30 cellular contexts compared by ENCODE assay signal in the genomic region with DNA sequence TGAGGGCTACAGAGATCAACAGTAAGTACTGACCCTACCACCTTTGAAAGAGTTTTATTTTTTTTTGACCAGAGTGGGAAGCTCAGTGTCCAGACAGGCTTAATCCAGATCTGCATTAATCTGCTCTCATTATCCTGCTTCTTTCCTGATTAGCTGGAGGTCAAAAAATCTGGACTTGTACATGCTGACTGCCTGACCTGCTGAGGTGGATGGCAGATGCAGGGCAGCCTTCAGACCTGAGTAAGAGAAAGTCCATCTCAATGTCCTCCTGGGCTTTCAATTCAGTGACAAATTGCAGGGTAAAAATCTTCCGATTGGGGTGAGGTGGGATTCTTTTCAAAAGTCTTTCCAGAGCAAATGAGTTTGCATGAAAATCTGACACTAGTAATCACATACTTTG.
"Had no signal": no experiment of that assay in that cellular context is flagged by ENCODE, and none has a peak within 500 bp of the region (broad histone marks: within the 10 kb centered on the region; RNA-seq: fewer than 3 reads in every experiment).

No MANE protein-coding gene starts in this region.

- H3K4me3 ChIP-seq: cardiac muscle cell, PC-9 had no signal

- H3K4me2 ChIP-seq: PC-9 had no signal

- H2AFZ ChIP-seq: PC-9 had no signal

- DNase-seq: activated CD4-positive, alpha-beta T cell treated with anti-CD3 and anti-CD28 coated beads, Interleukin-2, amount 10 ng/mL, durations not matched to agents 24 days and 14 days; activated CD4-positive, alpha-beta T cell treated with anti-CD3 and anti-CD28 coated beads, Interleukin-2, amount 50 U/mL, for 4 hours; activated CD8-positive, alpha-beta T cell treated with anti-CD3 and anti-CD28 coated beads for 36 hours; activated effector memory CD4-positive, alpha-beta T cell treated with anti-CD3 and anti-CD28 coated beads, Interleukin-2, amount 50 U/mL, for 16 hours; activated naive CD4-positive, alpha-beta T cell; activated naive CD4-positive, alpha-beta T cell treated with anti-CD3 and anti-CD28 coated beads, Interleukin-2, amount 50 U/mL, for 16 hours; activated naive CD8-positive, alpha-beta T cell treated with anti-CD3 and anti-CD28 coated beads for 36 hours; activated T-cell treated with anti-CD3 and anti-CD28 coated beads, Interleukin-2, amount 50 U/mL, for 1 hour; activated T-cell treated with anti-CD3 and anti-CD28 coated beads, Interleukin-2, amount 50 U/mL, for 72 hours; amniotic stem cell; aorta; NCI-H1105 treated with DMSO at 0.1 percent for 48 hours; NCI-H1436; NCI-H187; NCI-H2029 treated with DMSO at 0.1 percent for 48 hours; NCI-H2107; NCI-H2171; NCI-H446; NCI-H524; NCI-H69; NK-92 treated with Interleukin-12 subunit alpha and Interleukin-12 subunit beta, amount 100 ng/mL, for 24 hours; PC-9; Right ventricle myocardium superior; SW 1271; T-helper 1 cell; T-helper 2 cell; T-helper 9 cell had no signal

- ATAC-seq: activated CD8-positive, alpha-beta T cell treated with anti-CD3 and anti-CD28 coated beads for 36 hours; activated T-cell treated with anti-CD3 and anti-CD28 coated beads, Interleukin-2, amount 50 U/mL, for 72 hours; activated T-helper 17 cell treated with anti-CD3 and anti-CD28 coated beads, Interleukin-2, amount 50 U/mL, for 72 hours had no signal

- H3K4me3 Mint-ChIP-seq: activated CD4-positive, alpha-beta T cell treated with anti-CD3 and anti-CD28 coated beads, Interleukin-2, amount 10 ng/mL, durations not matched to agents 24 days and 14 days; activated CD8-positive, alpha-beta T cell treated with anti-CD3 and anti-CD28 coated beads for 36 hours; activated naive CD8-positive, alpha-beta T cell treated with anti-CD3 and anti-CD28 coated beads for 36 hours; activated T-cell treated with anti-CD3 and anti-CD28 coated beads, Interleukin-2, amount 50 U/mL, for 72 hours; activated T-helper 17 cell treated with anti-CD3 and anti-CD28 coated beads, Interleukin-2, amount 50 U/mL, for 72 hours; central memory CD8-positive, alpha-beta T cell had no signal

- H3K36me3 Mint-ChIP-seq: activated naive CD8-positive, alpha-beta T cell treated with anti-CD3 and anti-CD28 coated beads for 36 hours had no signal

- H3K27me3 ChIP-seq: cardiac muscle cell had no signal

- H3K27ac ChIP-seq: cardiac muscle cell, PC-9 had no signal

- H3K4me1 Mint-ChIP-seq: activated CD4-positive, alpha-beta T cell treated with anti-CD3 and anti-CD28 coated beads, Interleukin-2, amount 10 ng/mL, durations not matched to agents 24 days and 14 days; activated naive CD8-positive, alpha-beta T cell treated with anti-CD3 and anti-CD28 coated beads for 36 hours; activated T-helper 17 cell treated with anti-CD3 and anti-CD28 coated beads, Interleukin-2, amount 50 U/mL, for 72 hours; central memory CD8-positive, alpha-beta T cell had no signal

- H3K36me3 ChIP-seq: cardiac muscle cell had no signal

- H3K27me3 Mint-ChIP-seq: activated CD4-positive, alpha-beta T cell treated with anti-CD3 and anti-CD28 coated beads, Interleukin-2, amount 10 ng/mL, durations not matched to agents 24 days and 14 days; activated CD8-positive, alpha-beta T cell treated with anti-CD3 and anti-CD28 coated beads for 36 hours; activated naive CD8-positive, alpha-beta T cell treated with anti-CD3 and anti-CD28 coated beads for 36 hours; activated T-helper 17 cell treated with anti-CD3 and anti-CD28 coated beads, Interleukin-2, amount 50 U/mL, for 72 hours; central memory CD8-positive, alpha-beta T cell had no signal

- H3K9me3 Mint-ChIP-seq: activated naive CD8-positive, alpha-beta T cell treated with anti-CD3 and anti-CD28 coated beads for 36 hours had no signal

- H3K27ac Mint-ChIP-seq: activated CD4-positive, alpha-beta T cell treated with anti-CD3 and anti-CD28 coated beads, Interleukin-2, amount 10 ng/mL, durations not matched to agents 24 days and 14 days; activated CD8-positive, alpha-beta T cell treated with anti-CD3 and anti-CD28 coated beads for 36 hours; activated naive CD8-positive, alpha-beta T cell treated with anti-CD3 and anti-CD28 coated beads for 36 hours; activated T-cell treated with anti-CD3 and anti-CD28 coated beads, Interleukin-2, amount 50 U/mL, for 72 hours; activated T-helper 17 cell treated with anti-CD3 and anti-CD28 coated beads, Interleukin-2, amount 50 U/mL, for 72 hours had no signal
